ENCODE assay signal across 11 cellular contexts in genomic region chr20:46811328-46812084, GRCh38.
DNase-seq lines count a peak whose midpoint lies in the region; ATAC-seq and TF ChIP-seq lines count a peak whose summit lies in the region.
"Had no signal": no experiment of that assay in that cellular context is flagged by ENCODE, and none has a peak within 500 bp of the region (broad histone marks: within the 10 kb centered on the region; RNA-seq: fewer than 3 reads in every experiment).

No MANE protein-coding gene starts in this region.

- no peak overlapping the region for H2BK20ac ChIP-seq in H9 (ENCODE audit: low read depth, low read length, poor library complexity, severe bottlenecking)

- no peaks in the 10 kb centered on the region for H3K79me2 ChIP-seq in H9 (ENCODE audit: insufficient read depth, low read length)

- peak; percentile 28 for ATAC-seq in esophagus mucosa
- ATAC-seq in GM18498 (IDR thresholded peaks at IDR 0.05; ENCODE audit: unreplicated experiment), result no peak
- no peak for ATAC-seq in HG03354 (IDR thresholded peaks at IDR 0.05; ENCODE audit: poor library complexity, severe bottlenecking, unreplicated experiment)
- ATAC-seq in sciatic nerve, result no peak
- ATAC-seq: HCT116; stimulated activated effector memory CD8-positive, alpha-beta T cell treated with anti-CD3 and anti-CD28 coated beads, Interleukin-12 subunit alpha, Interleukin-12 subunit beta, amount 100 ng/mL, for 72 hours had no signal

- no peak overlapping the region for H3K27ac Mint-ChIP-seq in H9
- H3K27ac Mint-ChIP-seq: stimulated activated effector memory CD8-positive, alpha-beta T cell treated with anti-CD3 and anti-CD28 coated beads, Interleukin-12 subunit alpha, Interleukin-12 subunit beta, amount 100 ng/mL, for 72 hours had no signal

- no peaks in the 10 kb centered on the region for H3K79me1 ChIP-seq in H9 (ENCODE audit: insufficient read depth, low read depth, low read length, poor library complexity, severe bottlenecking)

- no peak overlapping the region for H2AFZ ChIP-seq in H9 (ENCODE audit: low read length)

- no CpG with 5 or more reads among the region's 47 CpGs for WGBS in H9 (ENCODE audit: extremely low coverage, insufficient read length, low lambda C conversion rate)

- no peak overlapping the region for H2AK5ac ChIP-seq in H9 (ENCODE audit: insufficient read length, low read length)

- no peak overlapping the region for H4K91ac ChIP-seq in H9 (ENCODE audit: insufficient read length, low read depth, low read length)

- no peak overlapping the region for H2BK120ac ChIP-seq in H9 (ENCODE audit: low read depth, low read length, poor library complexity, severe bottlenecking)

- H3K9me3 ChIP-seq in H9 (ENCODE audit: control insufficient read depth, low read depth, low read length), result no peaks in the 10 kb centered on the region

- no peak for TF ChIP-seq CTCF in H9 (conservative IDR thresholded peaks at IDR 0.05)
- no peak for TF ChIP-seq CTCF in retinal pigment epithelial cell (conservative IDR thresholded peaks at IDR 0.05; ENCODE audit: low read depth, low read length)

- H3K27me3 Mint-ChIP-seq in H9 (ENCODE audit: low read depth), result peaks cover 2% of the 10 kb centered on the region; the same call in 1 of the 2 replicates

- DNase-seq in H9 (no peak), NCI-H2227 treated with DMSO at 0.1 percent for 48 hours (lab: John Stamatoyannopoulos, UW) (peak; percentile 53), retinal pigment epithelial cell (ENCODE audit: low read depth) (no peak), sciatic nerve (ENCODE audit: low spot score) (no peak), SW 1271 (lab: John Stamatoyannopoulos, UW) (no peak)
- DNase-seq: NK-92 treated with Interleukin-12 subunit alpha and Interleukin-12 subunit beta, amount 100 ng/mL, for 24 hours had no signal

- H4K5ac ChIP-seq in H9 (ENCODE audit: insufficient read length, low read depth, low read length), result no peak overlapping the region

- H3K23ac ChIP-seq in H9 (ENCODE audit: insufficient read length, low read depth, low read length), result no peak overlapping the region

- no peak overlapping the region for H4K8ac ChIP-seq in H9 (replicated peaks; ENCODE audit: insufficient read length, low read depth, low read length)

- no peak overlapping the region for H3K9ac ChIP-seq in H9 (ENCODE audit: extremely low read depth, insufficient read length, low read length)

- peak overlapping the region; percentile 37 for H3K4me3 ChIP-seq in retinal pigment epithelial cell (ENCODE audit: low read length)

- peak overlapping the region; percentile 35 for H3K4me2 ChIP-seq in H9 (ENCODE audit: insufficient read depth, insufficient read length, low read length)

- no peaks in the 10 kb centered on the region for H3K23me2 ChIP-seq in H9 (ENCODE audit: insufficient read length, low read depth, low read length, poor library complexity, severe bottlenecking)

- H3K4me3 Mint-ChIP-seq in H9, result peak overlapping the region in 1 of 2 experiments; percentile 50; a peak in 3 of 5 replicates
- H3K4me3 Mint-ChIP-seq: stimulated activated effector memory CD8-positive, alpha-beta T cell treated with anti-CD3 and anti-CD28 coated beads, Interleukin-12 subunit alpha, Interleukin-12 subunit beta, amount 100 ng/mL, for 72 hours had no signal

- no peaks in the 10 kb centered on the region for H3K9me3 Mint-ChIP-seq in H9
- H3K9me3 Mint-ChIP-seq: stimulated activated effector memory CD8-positive, alpha-beta T cell treated with anti-CD3 and anti-CD28 coated beads, Interleukin-12 subunit alpha, Interleukin-12 subunit beta, amount 100 ng/mL, for 72 hours had no signal

- H2BK12ac ChIP-seq in H9 (ENCODE audit: insufficient read length, low read depth, low read length), result no peak overlapping the region

- no peaks in the 10 kb centered on the region for H4K20me1 ChIP-seq in H9 (ENCODE audit: control insufficient read depth, insufficient read depth, insufficient read length)

- no peaks in the 10 kb centered on the region for H3K4me1 ChIP-seq in H9 (ENCODE audit: insufficient read depth, low read length)

- intact Hi-C loops in sciatic nerve (cut with DNase I), result no loop called here

- no peak overlapping the region for H3K27ac ChIP-seq in H9 (ENCODE audit: insufficient read length, low read depth, low read length)

- no peak overlapping the region for H3K18ac ChIP-seq in H9 (ENCODE audit: insufficient read length, low read depth, low read length)

- no peaks in the 10 kb centered on the region for H3K36me3 Mint-ChIP-seq in H9 (ENCODE audit: insufficient read depth in 1 of 3, low read depth in 3 of 3)
- H3K36me3 Mint-ChIP-seq: stimulated activated effector memory CD8-positive, alpha-beta T cell treated with anti-CD3 and anti-CD28 coated beads, Interleukin-12 subunit alpha, Interleukin-12 subunit beta, amount 100 ng/mL, for 72 hours had no signal

- peaks cover 19 to 31% of the 10 kb centered on the region in 2 experiments for H3K4me1 Mint-ChIP-seq in H9
- H3K4me1 Mint-ChIP-seq: stimulated activated effector memory CD8-positive, alpha-beta T cell treated with anti-CD3 and anti-CD28 coated beads, Interleukin-12 subunit alpha, Interleukin-12 subunit beta, amount 100 ng/mL, for 72 hours had no signal

- no peak overlapping the region for H2BK5ac ChIP-seq in H9 (ENCODE audit: insufficient read length, low read length)

- H2BK15ac ChIP-seq in H9 (ENCODE audit: low read depth, low read length), result no peak overlapping the region

- no peak overlapping the region for H3K4ac ChIP-seq in H9 (ENCODE audit: low read depth, low read length)

- H3K27me3 ChIP-seq in H9 (ENCODE audit: insufficient read depth, low read length), result no peaks in the 10 kb centered on the region

- H3K56ac ChIP-seq in H9 (ENCODE audit: insufficient read length, low read depth, low read length), result no peak overlapping the region

- no peak overlapping the region for H3T11ph ChIP-seq in H9 (ENCODE audit: low read length)

- H3K14ac ChIP-seq in H9 (ENCODE audit: insufficient read depth, low read length), result no peak overlapping the region
